14 cellular contexts compared by ENCODE assay signal in genomic region chr6:160054913-160055312, GRCh38.
A peak's percentile ranks its signal among the peaks of the same experiment; 100 is the strongest.
DNase-seq lines count a peak whose midpoint lies in the region; ATAC-seq and TF ChIP-seq lines count a peak whose summit lies in the region.
"Had no signal": no experiment of that assay in that cellular context is flagged by ENCODE, and none has a peak within 500 bp of the region (broad histone marks: within the 10 kb centered on the region; RNA-seq: fewer than 3 reads in every experiment).

No MANE protein-coding gene starts in this region.

- no peak overlapping the region for H3K27ac ChIP-seq in endodermal cell (ENCODE audit: low read depth, low read length)

- DNase-seq in activated T-cell treated with anti-CD3 and anti-CD28 coated beads, Interleukin-2, amount 50 U/mL, for 24 hours, result no peak
- DNase-seq in activated T-cell treated with anti-CD3 and anti-CD28 coated beads, Interleukin-2, amount 50 U/mL, for 48 hours, result no peak
- DNase-seq in endodermal cell (peak; percentile 31), HuH-7.5 (ENCODE audit: low spot score) (no peak)
- no peak for DNase-seq in stimulated activated effector memory CD8-positive, alpha-beta T cell treated with anti-CD3 and anti-CD28 coated beads, Interleukin-12 subunit alpha, Interleukin-12 subunit beta, amount 100 ng/mL, for 72 hours (ENCODE audit: low spot score in 2 of 2)
- DNase-seq: C1 segment of cervical spinal cord; Calu3; CD4-positive, alpha-beta T cell; DMS 273 treated with DMSO at 0.1 percent for 48 hours; H7 had no signal

- H3K27me3 Mint-ChIP-seq in activated T-cell treated with anti-CD3 and anti-CD28 coated beads, Interleukin-2, amount 50 U/mL, for 24 hours, result no peaks in the 10 kb centered on the region
- no peaks in the 10 kb centered on the region for H3K27me3 Mint-ChIP-seq in endodermal cell (ENCODE audit: insufficient read depth)
- H3K27me3 Mint-ChIP-seq: B cell; CD4-positive, alpha-beta T cell had no signal

- TF ChIP-seq CTCF in endodermal cell (conservative IDR thresholded peaks at IDR 0.05), result no peak

- peaks cover 89% of the 10 kb centered on the region for H3K36me3 ChIP-seq in endodermal cell (ENCODE audit: control insufficient read depth, insufficient read depth, low read length)

- H3K4me3 Mint-ChIP-seq in activated T-cell treated with anti-CD3 and anti-CD28 coated beads, Interleukin-2, amount 50 U/mL, for 24 hours, result no peak overlapping the region
- H3K4me3 Mint-ChIP-seq in endodermal cell, result no peak overlapping the region
- no peak overlapping the region for H3K4me3 Mint-ChIP-seq in stimulated activated effector memory CD8-positive, alpha-beta T cell treated with anti-CD3 and anti-CD28 coated beads, Interleukin-12 subunit alpha, Interleukin-12 subunit beta, amount 100 ng/mL, for 72 hours
- H3K4me3 Mint-ChIP-seq: B cell; CD4-positive, alpha-beta T cell; GM23338 had no signal

- no peaks in the 10 kb centered on the region for H3K9me3 ChIP-seq in endodermal cell (ENCODE audit: control insufficient read depth, low read length)

- WGBS in endodermal cell (ENCODE audit: insufficient coverage in 1 of 2, insufficient read length in 1 of 2), 2 experiments, result 93 to 94% methylated on average over 5 to 7 of the region's 7 CpGs

- no peak overlapping the region for H3K4me3 ChIP-seq in endodermal cell (ENCODE audit: low read length)
- H3K4me3 ChIP-seq: GM23338 had no signal

- no peaks in the 10 kb centered on the region for H3K27me3 ChIP-seq in endodermal cell (ENCODE audit: control insufficient read depth, insufficient read depth, low read length, poor library complexity, severe bottlenecking)

- no peak for ATAC-seq in stimulated activated effector memory CD8-positive, alpha-beta T cell treated with anti-CD3 and anti-CD28 coated beads, Interleukin-12 subunit alpha, Interleukin-12 subunit beta, amount 100 ng/mL, for 72 hours
- no peak for ATAC-seq in HG03139 (IDR thresholded peaks at IDR 0.05; ENCODE audit: unreplicated experiment)
- ATAC-seq in GM19023 (IDR thresholded peaks at IDR 0.05; ENCODE audit: unreplicated experiment), result no peak
- ATAC-seq: GM23338 had no signal

- H3K9me3 Mint-ChIP-seq in activated T-cell treated with anti-CD3 and anti-CD28 coated beads, Interleukin-2, amount 50 U/mL, for 24 hours, result no peaks in the 10 kb centered on the region
- H3K9me3 Mint-ChIP-seq in endodermal cell, result no peaks in the 10 kb centered on the region
- H3K9me3 Mint-ChIP-seq in stimulated activated effector memory CD8-positive, alpha-beta T cell treated with anti-CD3 and anti-CD28 coated beads, Interleukin-12 subunit alpha, Interleukin-12 subunit beta, amount 100 ng/mL, for 72 hours, result no peaks in the 10 kb centered on the region
- H3K9me3 Mint-ChIP-seq: CD4-positive, alpha-beta T cell; GM23338 had no signal

- H3K36me3 Mint-ChIP-seq in activated T-cell treated with anti-CD3 and anti-CD28 coated beads, Interleukin-2, amount 50 U/mL, for 24 hours (ENCODE audit: low read depth), result peaks cover 97% of the 10 kb centered on the region
- peaks cover 78% of the 10 kb centered on the region for H3K36me3 Mint-ChIP-seq in endodermal cell (ENCODE audit: low read depth)
- peaks cover 98% of the 10 kb centered on the region for H3K36me3 Mint-ChIP-seq in stimulated activated effector memory CD8-positive, alpha-beta T cell treated with anti-CD3 and anti-CD28 coated beads, Interleukin-12 subunit alpha, Interleukin-12 subunit beta, amount 100 ng/mL, for 72 hours

- peaks cover 17% of the 10 kb centered on the region for H3K4me1 Mint-ChIP-seq in activated T-cell treated with anti-CD3 and anti-CD28 coated beads, Interleukin-2, amount 50 U/mL, for 24 hours (ENCODE audit: low read depth)
- H3K4me1 Mint-ChIP-seq in endodermal cell, result no peaks in the 10 kb centered on the region
- peaks cover 47% of the 10 kb centered on the region for H3K4me1 Mint-ChIP-seq in stimulated activated effector memory CD8-positive, alpha-beta T cell treated with anti-CD3 and anti-CD28 coated beads, Interleukin-12 subunit alpha, Interleukin-12 subunit beta, amount 100 ng/mL, for 72 hours
- H3K4me1 Mint-ChIP-seq: B cell, GM23338 had no signal

- peak overlapping the region; percentile 58 for H3K27ac Mint-ChIP-seq in activated T-cell treated with anti-CD3 and anti-CD28 coated beads, Interleukin-2, amount 50 U/mL, for 24 hours
- peak overlapping the region; percentile 33 for H3K27ac Mint-ChIP-seq in endodermal cell
- H3K27ac Mint-ChIP-seq in stimulated activated effector memory CD8-positive, alpha-beta T cell treated with anti-CD3 and anti-CD28 coated beads, Interleukin-12 subunit alpha, Interleukin-12 subunit beta, amount 100 ng/mL, for 72 hours, result peak overlapping the region; percentile 83
- H3K27ac Mint-ChIP-seq: B cell; CD4-positive, alpha-beta T cell; GM23338 had no signal

- H3K9ac ChIP-seq in endodermal cell (ENCODE audit: extremely low read depth, low read length, poor library complexity, severe bottlenecking), result no peak overlapping the region

- no peaks in the 10 kb centered on the region for H3K4me1 ChIP-seq in endodermal cell (ENCODE audit: control insufficient read depth, insufficient read depth, low read length)

Comparison
In these comparisons a context has a peak if more than half of its experiments do, and no peak if none do; other contexts are left out.
1. H3K27ac Mint-ChIP-seq: peak in every context shown above with its lines; median percentile 83 in stimulated activated effector memory CD8-positive, alpha-beta T cell treated with anti-CD3 and anti-CD28 coated beads, Interleukin-12 subunit alpha, Interleukin-12 subunit beta, amount 100 ng/mL, for 72 hours; 58 in activated T-cell treated with anti-CD3 and anti-CD28 coated beads, Interleukin-2, amount 50 U/mL, for 24 hours; 33 in endodermal cell.